Comparison of ENCODE assay signal across 11 cellular contexts in genomic region chr12:102735104-102735503, GRCh38.
DNase-seq lines count a peak whose midpoint lies in the region; ATAC-seq and TF ChIP-seq lines count a peak whose summit lies in the region.
"Had no signal": no experiment of that assay in that cellular context is flagged by ENCODE, and none has a peak within 500 bp of the region (broad histone marks: within the 10 kb centered on the region; RNA-seq: fewer than 3 reads in every experiment).

No MANE protein-coding gene starts in this region.

- WGBS in lower leg skin, 2 donors: 67 to 69% methylated on average over 3 of the region's 3 CpGs
- WGBS in GM23248 (ENCODE audit: low coverage in 1 of 2, low lambda C conversion rate in 2 of 2, missing lambda C conversion rate in 2 of 2), 2 experiments: 56 to 70% methylated on average over 3 of the region's 3 CpGs

- intact Hi-C loops in lower leg skin (cut with DNase I; ENCODE audit: low total_unique reads): no loop called here

- H4K20me1 ChIP-seq in GM23248 (ENCODE audit: insufficient read depth): no peaks in the 10 kb centered on the region

- POLR2A ChIA-PET in RWPE1 (lab: Yijun Ruan, JAX; ENCODE audit: low non-redundant PET): no interaction called here

- no peaks in the 10 kb centered on the region for H3K36me3 ChIP-seq in GM23248 (ENCODE audit: low read depth)
- H3K36me3 ChIP-seq: Peyer's patch had no signal

- in situ Hi-C loops in GM23248 (cut with MboI): no loop called here

- H3K79me2 ChIP-seq in GM23248 (ENCODE audit: insufficient read depth): no peaks in the 10 kb centered on the region

- no peak overlapping the region for H3K9ac ChIP-seq in GM23248

- DNase-seq in GM12864 (ENCODE audit: low read depth) (peak; percentile 46), NB4 (ENCODE audit: low read depth) (peak; percentile 6), lower leg skin (ENCODE audit: low spot score in 2 of 2) (no peak), NCI-H2196 treated with DMSO at 0.1 percent for 48 hours (lab: John Stamatoyannopoulos, UW; ENCODE audit: unreplicated experiment) (no peak), RWPE1 (ENCODE audit: low spot score) (no peak), GM23248 (no peak)
- DNase-seq: activated CD4-positive, CD25-positive, alpha-beta regulatory T cell; nucleus accumbens; Peyer's patch had no signal

- no peak overlapping the region for H3K4me2 ChIP-seq in GM23248 (ENCODE audit: unreplicated experiment)

- H3F3A ChIP-seq in GM23248 (ENCODE audit: insufficient read depth): no peaks in the 10 kb centered on the region

- H3K9me3 ChIP-seq in GM23248 (ENCODE audit: low read depth): no peaks in the 10 kb centered on the region
- H3K9me3 ChIP-seq: Peyer's patch had no signal

- no peak overlapping the region for H2AFZ ChIP-seq in GM23248

- H3K4me1 ChIP-seq in GM23248 (ENCODE audit: insufficient read depth): no peaks in the 10 kb centered on the region
- H3K4me1 ChIP-seq: Peyer's patch had no signal

- no peak for TF ChIP-seq POLR2A in NB4 (IDR thresholded peaks at IDR 0.05; ENCODE audit: extremely low read depth, insufficient read length)
- no peak for TF ChIP-seq POLR2A in lower leg skin (IDR thresholded peaks at IDR 0.05)

- no peaks in the 10 kb centered on the region for H3K27me3 ChIP-seq in GM23248 (replicated peaks; ENCODE audit: insufficient read depth)
- H3K27me3 ChIP-seq: Peyer's patch had no signal

- H3K4me3 ChIP-seq in GM12864 (ENCODE audit: low read depth, low read length): no peak overlapping the region; the same call in 1 of the 2 replicates
- H3K4me3 ChIP-seq in NB4 (ENCODE audit: low read depth, low read length): no peak overlapping the region
- no peak overlapping the region for H3K4me3 ChIP-seq in lower leg skin (ENCODE audit: low read depth, poor library complexity, severe bottlenecking)
- no peak overlapping the region for H3K4me3 ChIP-seq in GM23248
- H3K4me3 ChIP-seq: Peyer's patch had no signal

- peak; percentile 86 for ATAC-seq in GM19397 (IDR thresholded peaks at IDR 0.05; ENCODE audit: unreplicated experiment)
- peak; percentile 89 for ATAC-seq in HG02943 (IDR thresholded peaks at IDR 0.05; ENCODE audit: low read depth, unreplicated experiment)

- CTCF ChIA-PET in RWPE1 (lab: Yijun Ruan, JAX): no interaction called here

- H3K9me2 ChIP-seq in GM23248 (ENCODE audit: insufficient read depth): no peaks in the 10 kb centered on the region

- H3K27ac ChIP-seq in RWPE1 (no peak overlapping the region), GM23248 (no peak overlapping the region)
- H3K27ac ChIP-seq: Peyer's patch had no signal

- no peak for TF ChIP-seq CTCF in GM12864 (IDR thresholded peaks at IDR 0.05; ENCODE audit: low read depth, low read length, missing control alignments)
- TF ChIP-seq CTCF in NB4 (IDR thresholded peaks at IDR 0.05; ENCODE audit: low read depth, low read length): no peak
- no peak for TF ChIP-seq CTCF in lower leg skin (IDR thresholded peaks at IDR 0.05)
- TF ChIP-seq CTCF in RWPE1 (conservative IDR thresholded peaks at IDR 0.05; ENCODE audit: low read depth): no peak

Comparison
In these comparisons a context has a peak if more than half of its experiments do, and no peak if none do; other contexts are left out.
1. DNase-seq: peak in GM12864 (single experiment) and NB4 (single experiment); none in lower leg skin (0 of 2), NCI-H2196 treated with DMSO at 0.1 percent for 48 hours (single experiment), RWPE1 (single experiment) and GM23248 (single experiment).